13 cellular contexts compared by ENCODE assay signal in genomic region chr13:87893982-87894527, GRCh38.
"Had no signal": no experiment of that assay in that cellular context is flagged by ENCODE, and none has a peak within 500 bp of the region (broad histone marks: within the 10 kb centered on the region; RNA-seq: fewer than 3 reads in every experiment).

No MANE protein-coding gene starts in this region.

- H3K4me1 ChIP-seq: foreskin keratinocyte, right atrium auricular region, tibial artery, vagina had no signal

- H3K36me3 ChIP-seq: right atrium auricular region, tibial artery, vagina had no signal

- H3K4me3 ChIP-seq: right atrium auricular region, skin epidermis, tibial artery, vagina had no signal

- H3K27me3 ChIP-seq: foreskin keratinocyte, right atrium auricular region, tibial artery, vagina had no signal

- H3K9me3 ChIP-seq: right atrium auricular region, tibial artery, vagina had no signal

- H3K27ac ChIP-seq: foreskin keratinocyte, right atrium auricular region, skin epidermis, tibial artery, vagina had no signal

- DNase-seq: activated gamma-delta T cell; activated naive CD8-positive, alpha-beta T cell treated with anti-CD3 and anti-CD28 coated beads for 36 hours; activated T-cell treated with anti-CD3 and anti-CD28 coated beads, Interleukin-2, amount 50 U/mL, for 48 hours; anterior cingulate cortex; foreskin keratinocyte; head of caudate nucleus; left colon; mammary epithelial cell; natural killer cell; tibial artery had no signal
